17 cellular contexts compared by ENCODE assay signal in genomic region chr10:110967645-110968044, GRCh38. TPM values are rescaled to one million over a fixed set of nuclear protein-coding genes. Genes with fewer than 3 reads are reported as not detected.
DNase-seq lines count a peak whose midpoint lies in the region; ATAC-seq and TF ChIP-seq lines count a peak whose summit lies in the region.
"Had no signal": no experiment of that assay in that cellular context is flagged by ENCODE, and none has a peak within 500 bp of the region (broad histone marks: within the 10 kb centered on the region; RNA-seq: fewer than 3 reads in every experiment).

No MANE protein-coding gene starts in this region.

- H3K36me3 ChIP-seq in Peyer's patch: no peaks in the 10 kb centered on the region
- H3K36me3 ChIP-seq in psoas muscle (ENCODE audit: insufficient read depth in 1 of 2, low read depth in 1 of 2): no peaks in the 10 kb centered on the region
- H3K36me3 ChIP-seq: tibial artery had no signal

- no peak overlapping the region for H3K27ac ChIP-seq in Peyer's patch
- H3K27ac ChIP-seq in psoas muscle: no peak overlapping the region
- H3K27ac ChIP-seq: skin epidermis, tibial artery, WERI-Rb-1 had no signal

- no peak overlapping the region for H3K4me3 ChIP-seq in Peyer's patch
- no peak overlapping the region for H3K4me3 ChIP-seq in psoas muscle
- H3K4me3 ChIP-seq: skin epidermis, tibial artery had no signal

- DNase-seq in Peyer's patch: no peak
- no peak for DNase-seq in midbrain (lab: John Stamatoyannopoulos, UW)
- DNase-seq in T-helper 9 cell: no peak
- no peak for DNase-seq in psoas muscle
- DNase-seq: C1 segment of cervical spinal cord; effector memory CD4-positive, alpha-beta T cell; naive thymus-derived CD4-positive, alpha-beta T cell; NCI-H1436 treated with DMSO at 0.1 percent for 48 hours; NCI-H345; NK-92 treated with Interleukin-12 subunit alpha and Interleukin-12 subunit beta, amount 100 ng/mL, for 24 hours; T-cell; tibial artery; WERI-Rb-1 had no signal

- H3K27me3 ChIP-seq in Peyer's patch (no peaks in the 10 kb centered on the region), psoas muscle (ENCODE audit: insufficient read depth in 3 of 3, low read length in 2 of 3) (no peaks in the 10 kb centered on the region)
- H3K27me3 ChIP-seq: tibial artery had no signal

- intact Hi-C loops in psoas muscle (cut with DNase I): no loop called here

- peaks cover 0 to 2% (median 0%) of the 10 kb centered on the region in 4 donors for H3K4me1 ChIP-seq in Peyer's patch
- peaks cover 8% of the 10 kb centered on the region for H3K4me1 ChIP-seq in psoas muscle

- WGBS in psoas muscle, 3 donors: 0 to 1% (median 0%) methylated on average over 1 of the region's 1 CpG

- no peak for TF ChIP-seq POLR2A in Peyer's patch (IDR thresholded peaks at IDR 0.05)

- no peaks in the 10 kb centered on the region for H3K9me3 ChIP-seq in Peyer's patch
- H3K9me3 ChIP-seq in psoas muscle: no peaks in the 10 kb centered on the region
- H3K9me3 ChIP-seq: tibial artery had no signal

- TF ChIP-seq CTCF in Peyer's patch (IDR thresholded peaks at IDR 0.05) (no peak), psoas muscle (IDR thresholded peaks at IDR 0.05) (no peak)

- ATAC-seq in GM18873 (IDR thresholded peaks at IDR 0.05; ENCODE audit: low FRiP score, unreplicated experiment) (peak; percentile 66), HG02678 (IDR thresholded peaks at IDR 0.05; ENCODE audit: unreplicated experiment) (peak; percentile 73), HG03378 (IDR thresholded peaks at IDR 0.05; ENCODE audit: unreplicated experiment) (peak; percentile 64), psoas muscle (no peak)
- ATAC-seq: naive thymus-derived CD4-positive, alpha-beta T cell; T-cell had no signal

RNA-seq across cellular contexts. Expression of gene SHOC2, which starts 48.2 kb away (rescaled TPM):
- total RNA-seq in Peyer's patch (100 to 1,000 TPM in 1 of 4 donors, 10 to 100 TPM in 3; 38.6 to 124 (median 68.2) TPM), psoas muscle (10 to 100 TPM; 34.8 to 41.2 (median 37.6) TPM)
- polyA plus RNA-seq in psoas muscle: 10 to 100 TPM; 20.0 to 45.8 (median 22.5) TPM

RNA-seq across cellular contexts. Expression of gene BBIP1, which starts 48.7 kb away (rescaled TPM):
- 10 to 100 TPM in 3 of 4 donors, 1 to 10 TPM in 1; 9.8 to 32.2 (median 14.5) TPM for total RNA-seq in Peyer's patch
- 10 to 100 TPM; 14.8 to 22.3 (median 15.7) TPM for total RNA-seq in psoas muscle
- 10 to 100 TPM; 16.1 to 30.2 (median 19.2) TPM for polyA plus RNA-seq in psoas muscle

Comparison
In these comparisons a context has a peak if more than half of its experiments do, and no peak if none do; other contexts are left out.
1. ATAC-seq: peak in GM18873 (single experiment), HG02678 (single experiment) and HG03378 (single experiment); none in psoas muscle (0 of 4).